ENCODE assay signal across 8 cellular contexts in genomic region chr15:50353251-50353998, GRCh38. TPM values are rescaled to one million over a fixed set of nuclear protein-coding genes. Genes with fewer than 3 reads are reported as not detected.
A peak's percentile ranks its signal among the peaks of the same experiment; 100 is the strongest.
DNase-seq lines count a peak whose midpoint lies in the region; ATAC-seq, FAIRE-seq and TF ChIP-seq lines count a peak whose summit lies in the region.

No MANE protein-coding gene starts in this region.

- CTCF ChIA-PET in AG04450 (lab: Charles Lee) = interaction anchor here (0.6 kb wide), 1 partner anchor 130 kb away, joined by 3 read pairs; no protein-coding TSS in a partner anchor

- H2BK120ac ChIP-seq in mesendoderm (ENCODE audit: low read depth, low read length) = no peak overlapping the region

- H3K23ac ChIP-seq in mesendoderm (ENCODE audit: low read length) = no peak overlapping the region

- TF ChIP-seq POLR2A in vagina (IDR thresholded peaks at IDR 0.05) (no peak), GM12892 (IDR thresholded peaks at IDR 0.05; ENCODE audit: low read depth, low read length) (no peak)

- peak overlapping the region; percentile 88 for H3K4me3 ChIP-seq in AG04450 (ENCODE audit: low read depth, low read length)
- H3K4me3 ChIP-seq in coronary artery = peak overlapping the region; percentile 76
- H3K4me3 ChIP-seq in mesendoderm (ENCODE audit: low read length) = peak overlapping the region; percentile 98
- H3K4me3 ChIP-seq in vagina = peak overlapping the region; percentile 84 to 99

- H4K8ac ChIP-seq in mesendoderm (ENCODE audit: low read depth, low read length) = no peak overlapping the region

- H3K9ac ChIP-seq in mesendoderm (ENCODE audit: low read length) = peak overlapping the region; percentile 80

- no peaks in the 10 kb centered on the region for H3K27me3 ChIP-seq in AG04450 (ENCODE audit: control insufficient read depth, insufficient read depth, low read length)
- no peaks in the 10 kb centered on the region for H3K27me3 ChIP-seq in mesendoderm (ENCODE audit: insufficient read depth, low read length, poor library complexity)
- no peaks in the 10 kb centered on the region for H3K27me3 ChIP-seq in vagina

- WGBS in mesendoderm (ENCODE audit: extremely low coverage, insufficient coverage, low lambda C conversion rate) = no CpG with 5 or more reads among the region's 8 CpGs

- no peak overlapping the region for H3K18ac ChIP-seq in mesendoderm (ENCODE audit: low read length)

- peak overlapping the region; percentile 100 for H3K27ac ChIP-seq in AG04450 (ENCODE audit: low read depth, low read length)
- H3K27ac ChIP-seq in coronary artery = peak overlapping the region; percentile 95 to 98
- peak overlapping the region; percentile 96 for H3K27ac ChIP-seq in mesendoderm (ENCODE audit: low read depth, low read length)
- H3K27ac ChIP-seq in vagina = peak overlapping the region; percentile 97

- peaks cover 71% of the 10 kb centered on the region for H3K79me2 ChIP-seq in mesendoderm (ENCODE audit: control insufficient read depth, insufficient read depth, low read length)

- peak overlapping the region; percentile 88 for H3K56ac ChIP-seq in mesendoderm (ENCODE audit: low read length)

- POLR2A ChIA-PET in AG04450 (lab: Yijun Ruan, JAX) = interaction anchor here (0.6 to 1.5 kb wide), 12 partner anchors 9 to 1435 kb away, joined by 3 to 8 read pairs (median 3); no protein-coding TSS in a partner anchor

- H3K4me1 ChIP-seq in mesendoderm (ENCODE audit: control insufficient read depth, low read depth, low read length) (no peaks in the 10 kb centered on the region), vagina (peaks cover 70% of the 10 kb centered on the region)

- no peaks in the 10 kb centered on the region for H3K79me1 ChIP-seq in mesendoderm (ENCODE audit: low read length)

- no peak overlapping the region for H2BK5ac ChIP-seq in mesendoderm (ENCODE audit: low read length)

- ATAC-seq in GM21786 (IDR thresholded peaks at IDR 0.05; ENCODE audit: unreplicated experiment) (peak; percentile 7), HG03025 (IDR thresholded peaks at IDR 0.05; ENCODE audit: low FRiP score, unreplicated experiment) (no peak)

- FAIRE-seq in GM12892 (lab: Jason Lieb, UNC) = no peak

- intact Hi-C loops in vagina (cut with DNase I) = loop anchor here (10.0 kb wide), 1 partner anchor 71 kb away; the partner anchor contains the start of gene USP8

- H3K36me3 ChIP-seq in mesendoderm (ENCODE audit: control insufficient read depth, insufficient read depth, low read length) (no peaks in the 10 kb centered on the region), vagina (no peaks in the 10 kb centered on the region)

- H2BK15ac ChIP-seq in mesendoderm (replicated peaks; ENCODE audit: low read depth) = no peak overlapping the region

- no peak overlapping the region for H3K4ac ChIP-seq in mesendoderm (ENCODE audit: low read depth, low read length)

- H3K9me3 ChIP-seq in AG04450 (ENCODE audit: control insufficient read depth, insufficient read depth, low read length) (no peaks in the 10 kb centered on the region; the same call in 1 of the 2 replicates), vagina (no peaks in the 10 kb centered on the region)

- DNase-seq in AG04450 (ENCODE audit: low read depth, low spot score) (peak; percentile 42), coronary artery (ENCODE audit: low spot score) (no peak), mesendoderm (no peak), vagina (ENCODE audit: extremely low spot score in 2 of 2) (no peak), GM12892 (ENCODE audit: insufficient read length) (no peak)

- TF ChIP-seq CTCF in AG04450 (IDR thresholded peaks at IDR 0.05; ENCODE audit: low read depth, low read length) = no peak
- TF ChIP-seq CTCF in coronary artery (IDR thresholded peaks at IDR 0.05) = no peak
- no peak for TF ChIP-seq CTCF in vagina (IDR thresholded peaks at IDR 0.05)

- no peak overlapping the region for H2AK5ac ChIP-seq in mesendoderm (ENCODE audit: low read length)

- no peak overlapping the region for H4K5ac ChIP-seq in mesendoderm (ENCODE audit: low read length)

- H3K4me2 ChIP-seq in mesendoderm (ENCODE audit: low read length) = peak overlapping the region; percentile 57

TF ChIP-seq in PFSK-1, 5 proteins besides CTCF, POLR2A, EP300 and RAD21:
- TF ChIP-seq FOXP2 (optimal IDR thresholded peaks at IDR 0.05; ENCODE audit: borderline replicate concordance, extremely low read depth, extremely low read length, insufficient read depth) = no peak
- no peak for TF ChIP-seq TAF1 (IDR thresholded peaks at IDR 0.05; ENCODE audit: borderline replicate concordance, insufficient read depth, low read length)
- TF ChIP-seq SIN3A (IDR thresholded peaks at IDR 0.05; ENCODE audit: borderline replicate concordance, insufficient read depth, low read length) = 0 out of 2 replicates have a peak, but pooled peaks have one; percentile 46
- TF ChIP-seq REST (IDR thresholded peaks at IDR 0.05; ENCODE audit: insufficient read depth in 1 of 2, low read depth in 2 of 2, low read length in 2 of 2) = no peak

RNA-seq across cellular contexts. Expression of gene GABPB1, which starts 1.6 kb away (rescaled TPM):
- polyA plus RNA-seq in AG04450 (2011; rRNA removed) = 24.8 and 29.9 TPM in 2 replicates
- polyA minus RNA-seq in AG04450 (2011; rRNA and poly(A)+ RNA removed) = 25.5 and 30.8 TPM in 2 replicates
- polyA plus RNA-seq in PFSK-1 (2012; ENCODE audit: insufficient read length, low read depth) = 34.8 TPM
- 32.5 TPM for polyA plus RNA-seq in mesendoderm (2013, experiment 1 of 2)
- 31.4 TPM for polyA plus RNA-seq in mesendoderm (2013, experiment 2 of 2)
- 13.3 TPM for total RNA-seq in vagina
- polyA plus RNA-seq in GM12892 (2012; ENCODE audit: missing spikeins) = 28.9 TPM
